Comparison of ENCODE assay signal across 1 cellular context in the genomic region with DNA sequence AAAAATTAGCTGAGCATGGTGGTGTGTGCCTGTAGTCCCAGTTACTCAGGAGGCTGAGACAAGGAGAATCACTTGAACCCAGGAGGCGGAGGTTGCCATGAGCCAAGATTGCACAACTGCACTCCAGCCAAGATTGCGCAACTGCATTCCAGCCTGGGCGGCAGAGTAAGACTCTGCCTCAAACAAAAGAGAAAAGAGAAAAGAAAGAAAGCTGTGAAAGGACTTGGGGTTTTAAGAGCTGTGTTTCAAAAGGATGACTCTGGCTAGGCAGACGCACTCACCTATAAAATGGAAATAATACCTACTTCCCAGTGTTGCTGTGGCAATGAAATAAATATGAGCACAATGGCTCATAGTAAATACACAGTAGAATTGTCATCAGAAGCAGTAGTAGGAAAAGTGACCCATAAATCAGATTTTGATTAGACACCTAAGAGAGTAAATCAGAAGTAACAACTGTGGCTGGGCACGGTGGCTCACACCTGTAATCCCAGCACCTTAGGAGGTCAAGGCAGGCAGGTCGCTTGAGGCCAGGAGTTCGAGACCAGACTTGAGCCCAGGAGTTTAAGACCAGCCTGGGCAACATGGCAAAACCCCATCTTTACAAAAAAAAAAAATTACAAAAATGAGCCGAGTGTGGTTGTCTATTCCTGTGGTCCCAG.
TF ChIP-seq lines count a peak whose summit lies in the region.

No MANE protein-coding gene starts in this region.

TF ChIP-seq in K562, 482 proteins besides CTCF, POLR2A, EP300 and RAD21 (continued from another document and continues in another):
- TF ChIP-seq, protein P1, sequence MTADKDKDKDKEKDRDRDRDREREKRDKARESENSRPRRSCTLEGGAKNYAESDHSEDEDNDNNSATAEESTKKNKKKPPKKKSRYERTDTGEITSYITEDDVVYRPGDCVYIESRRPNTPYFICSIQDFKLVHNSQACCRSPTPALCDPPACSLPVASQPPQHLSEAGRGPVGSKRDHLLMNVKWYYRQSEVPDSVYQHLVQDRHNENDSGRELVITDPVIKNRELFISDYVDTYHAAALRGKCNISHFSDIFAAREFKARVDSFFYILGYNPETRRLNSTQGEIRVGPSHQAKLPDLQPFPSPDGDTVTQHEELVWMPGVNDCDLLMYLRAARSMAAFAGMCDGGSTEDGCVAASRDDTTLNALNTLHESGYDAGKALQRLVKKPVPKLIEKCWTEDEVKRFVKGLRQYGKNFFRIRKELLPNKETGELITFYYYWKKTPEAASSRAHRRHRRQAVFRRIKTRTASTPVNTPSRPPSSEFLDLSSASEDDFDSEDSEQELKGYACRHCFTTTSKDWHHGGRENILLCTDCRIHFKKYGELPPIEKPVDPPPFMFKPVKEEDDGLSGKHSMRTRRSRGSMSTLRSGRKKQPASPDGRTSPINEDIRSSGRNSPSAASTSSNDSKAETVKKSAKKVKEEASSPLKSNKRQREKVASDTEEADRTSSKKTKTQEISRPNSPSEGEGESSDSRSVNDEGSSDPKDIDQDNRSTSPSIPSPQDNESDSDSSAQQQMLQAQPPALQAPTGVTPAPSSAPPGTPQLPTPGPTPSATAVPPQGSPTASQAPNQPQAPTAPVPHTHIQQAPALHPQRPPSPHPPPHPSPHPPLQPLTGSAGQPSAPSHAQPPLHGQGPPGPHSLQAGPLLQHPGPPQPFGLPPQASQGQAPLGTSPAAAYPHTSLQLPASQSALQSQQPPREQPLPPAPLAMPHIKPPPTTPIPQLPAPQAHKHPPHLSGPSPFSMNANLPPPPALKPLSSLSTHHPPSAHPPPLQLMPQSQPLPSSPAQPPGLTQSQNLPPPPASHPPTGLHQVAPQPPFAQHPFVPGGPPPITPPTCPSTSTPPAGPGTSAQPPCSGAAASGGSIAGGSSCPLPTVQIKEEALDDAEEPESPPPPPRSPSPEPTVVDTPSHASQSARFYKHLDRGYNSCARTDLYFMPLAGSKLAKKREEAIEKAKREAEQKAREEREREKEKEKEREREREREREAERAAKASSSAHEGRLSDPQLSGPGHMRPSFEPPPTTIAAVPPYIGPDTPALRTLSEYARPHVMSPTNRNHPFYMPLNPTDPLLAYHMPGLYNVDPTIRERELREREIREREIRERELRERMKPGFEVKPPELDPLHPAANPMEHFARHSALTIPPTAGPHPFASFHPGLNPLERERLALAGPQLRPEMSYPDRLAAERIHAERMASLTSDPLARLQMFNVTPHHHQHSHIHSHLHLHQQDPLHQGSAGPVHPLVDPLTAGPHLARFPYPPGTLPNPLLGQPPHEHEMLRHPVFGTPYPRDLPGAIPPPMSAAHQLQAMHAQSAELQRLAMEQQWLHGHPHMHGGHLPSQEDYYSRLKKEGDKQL (CRISPR knock-in tag; IDR thresholded peaks at IDR 0.05; ENCODE audit: borderline replicate concordance), result no peak
- TF ChIP-seq HDAC3 (IDR thresholded peaks at IDR 0.05; ENCODE audit: borderline replicate concordance, partially characterized antibody), result no peak
- TF ChIP-seq NR1H2 (CRISPR knock-in tag; IDR thresholded peaks at IDR 0.05), result no peak
- TF ChIP-seq ARID1B (IDR thresholded peaks at IDR 0.05), result peak; percentile 65
- TF ChIP-seq, protein P2, sequence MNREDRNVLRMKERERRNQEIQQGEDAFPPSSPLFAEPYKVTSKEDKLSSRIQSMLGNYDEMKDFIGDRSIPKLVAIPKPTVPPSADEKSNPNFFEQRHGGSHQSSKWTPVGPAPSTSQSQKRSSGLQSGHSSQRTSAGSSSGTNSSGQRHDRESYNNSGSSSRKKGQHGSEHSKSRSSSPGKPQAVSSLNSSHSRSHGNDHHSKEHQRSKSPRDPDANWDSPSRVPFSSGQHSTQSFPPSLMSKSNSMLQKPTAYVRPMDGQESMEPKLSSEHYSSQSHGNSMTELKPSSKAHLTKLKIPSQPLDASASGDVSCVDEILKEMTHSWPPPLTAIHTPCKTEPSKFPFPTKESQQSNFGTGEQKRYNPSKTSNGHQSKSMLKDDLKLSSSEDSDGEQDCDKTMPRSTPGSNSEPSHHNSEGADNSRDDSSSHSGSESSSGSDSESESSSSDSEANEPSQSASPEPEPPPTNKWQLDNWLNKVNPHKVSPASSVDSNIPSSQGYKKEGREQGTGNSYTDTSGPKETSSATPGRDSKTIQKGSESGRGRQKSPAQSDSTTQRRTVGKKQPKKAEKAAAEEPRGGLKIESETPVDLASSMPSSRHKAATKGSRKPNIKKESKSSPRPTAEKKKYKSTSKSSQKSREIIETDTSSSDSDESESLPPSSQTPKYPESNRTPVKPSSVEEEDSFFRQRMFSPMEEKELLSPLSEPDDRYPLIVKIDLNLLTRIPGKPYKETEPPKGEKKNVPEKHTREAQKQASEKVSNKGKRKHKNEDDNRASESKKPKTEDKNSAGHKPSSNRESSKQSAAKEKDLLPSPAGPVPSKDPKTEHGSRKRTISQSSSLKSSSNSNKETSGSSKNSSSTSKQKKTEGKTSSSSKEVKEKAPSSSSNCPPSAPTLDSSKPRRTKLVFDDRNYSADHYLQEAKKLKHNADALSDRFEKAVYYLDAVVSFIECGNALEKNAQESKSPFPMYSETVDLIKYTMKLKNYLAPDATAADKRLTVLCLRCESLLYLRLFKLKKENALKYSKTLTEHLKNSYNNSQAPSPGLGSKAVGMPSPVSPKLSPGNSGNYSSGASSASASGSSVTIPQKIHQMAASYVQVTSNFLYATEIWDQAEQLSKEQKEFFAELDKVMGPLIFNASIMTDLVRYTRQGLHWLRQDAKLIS (CRISPR knock-in tag; IDR thresholded peaks at IDR 0.05), result no peak
- TF ChIP-seq, protein P3, sequence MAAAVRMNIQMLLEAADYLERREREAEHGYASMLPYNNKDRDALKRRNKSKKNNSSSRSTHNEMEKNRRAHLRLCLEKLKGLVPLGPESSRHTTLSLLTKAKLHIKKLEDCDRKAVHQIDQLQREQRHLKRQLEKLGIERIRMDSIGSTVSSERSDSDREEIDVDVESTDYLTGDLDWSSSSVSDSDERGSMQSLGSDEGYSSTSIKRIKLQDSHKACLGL (CRISPR knock-in tag; IDR thresholded peaks at IDR 0.05; ENCODE audit: borderline replicate concordance, poor library complexity, severe bottlenecking), result no peak
- no peak for TF ChIP-seq SP2 (IDR thresholded peaks at IDR 0.05; ENCODE audit: extremely low read depth, low read depth, low read length, poor library complexity, severe bottlenecking)
- TF ChIP-seq CREB1 (IDR thresholded peaks at IDR 0.05), result no peak
- TF ChIP-seq CREB1 (CRISPR knock-in tag; IDR thresholded peaks at IDR 0.05), result no peak
- TF ChIP-seq BMI1 (IDR thresholded peaks at IDR 0.05; ENCODE audit: low read length), result no peak
- TF ChIP-seq RFX1 (IDR thresholded peaks at IDR 0.05), result no peak; the same call in none of the 2 replicates
- TF ChIP-seq XRCC3 (IDR thresholded peaks at IDR 0.05), result no peak
- TF ChIP-seq HIVEP1 (CRISPR knock-in tag; IDR thresholded peaks at IDR 0.05), result no peak
- TF ChIP-seq ELF4 (CRISPR knock-in tag; IDR thresholded peaks at IDR 0.05), result no peak
- no peak for TF ChIP-seq CAMTA2 (CRISPR knock-in tag; conservative IDR thresholded peaks at IDR 0.05)
- no peak for TF ChIP-seq EWSR1 (IDR thresholded peaks at IDR 0.05; ENCODE audit: borderline replicate concordance, low read depth, partially characterized antibody)
- TF ChIP-seq COPS2 (conservative IDR thresholded peaks at IDR 0.05), result no peak
- TF ChIP-seq CHD1 (IDR thresholded peaks at IDR 0.05; ENCODE audit: low read length), result no peak
- TF ChIP-seq, protein P4, sequence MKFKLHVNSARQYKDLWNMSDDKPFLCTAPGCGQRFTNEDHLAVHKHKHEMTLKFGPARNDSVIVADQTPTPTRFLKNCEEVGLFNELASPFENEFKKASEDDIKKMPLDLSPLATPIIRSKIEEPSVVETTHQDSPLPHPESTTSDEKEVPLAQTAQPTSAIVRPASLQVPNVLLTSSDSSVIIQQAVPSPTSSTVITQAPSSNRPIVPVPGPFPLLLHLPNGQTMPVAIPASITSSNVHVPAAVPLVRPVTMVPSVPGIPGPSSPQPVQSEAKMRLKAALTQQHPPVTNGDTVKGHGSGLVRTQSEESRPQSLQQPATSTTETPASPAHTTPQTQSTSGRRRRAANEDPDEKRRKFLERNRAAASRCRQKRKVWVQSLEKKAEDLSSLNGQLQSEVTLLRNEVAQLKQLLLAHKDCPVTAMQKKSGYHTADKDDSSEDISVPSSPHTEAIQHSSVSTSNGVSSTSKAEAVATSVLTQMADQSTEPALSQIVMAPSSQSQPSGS (CRISPR knock-in tag; IDR thresholded peaks at IDR 0.05), result no peak
- TF ChIP-seq ZNF717 (CRISPR knock-in tag; IDR thresholded peaks at IDR 0.05), result no peak
- TF ChIP-seq, protein P5, sequence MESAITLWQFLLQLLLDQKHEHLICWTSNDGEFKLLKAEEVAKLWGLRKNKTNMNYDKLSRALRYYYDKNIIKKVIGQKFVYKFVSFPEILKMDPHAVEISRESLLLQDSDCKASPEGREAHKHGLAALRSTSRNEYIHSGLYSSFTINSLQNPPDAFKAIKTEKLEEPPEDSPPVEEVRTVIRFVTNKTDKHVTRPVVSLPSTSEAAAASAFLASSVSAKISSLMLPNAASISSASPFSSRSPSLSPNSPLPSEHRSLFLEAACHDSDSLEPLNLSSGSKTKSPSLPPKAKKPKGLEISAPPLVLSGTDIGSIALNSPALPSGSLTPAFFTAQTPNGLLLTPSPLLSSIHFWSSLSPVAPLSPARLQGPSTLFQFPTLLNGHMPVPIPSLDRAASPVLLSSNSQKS (CRISPR knock-in tag; IDR thresholded peaks at IDR 0.05), result no peak
- no peak for TF ChIP-seq RBM17 (IDR thresholded peaks at IDR 0.05; ENCODE audit: borderline replicate concordance, low read depth, low read length)
- peak; percentile 22; the same call in 1 of the 2 replicates for TF ChIP-seq NBN (IDR thresholded peaks at IDR 0.05; ENCODE audit: low read depth)
- TF ChIP-seq CBFA2T2 (conservative IDR thresholded peaks at IDR 0.05), result no peak
- TF ChIP-seq FOSL1 (tag; conservative IDR thresholded peaks at IDR 0.05), result no peak
- TF ChIP-seq, protein P6, sequence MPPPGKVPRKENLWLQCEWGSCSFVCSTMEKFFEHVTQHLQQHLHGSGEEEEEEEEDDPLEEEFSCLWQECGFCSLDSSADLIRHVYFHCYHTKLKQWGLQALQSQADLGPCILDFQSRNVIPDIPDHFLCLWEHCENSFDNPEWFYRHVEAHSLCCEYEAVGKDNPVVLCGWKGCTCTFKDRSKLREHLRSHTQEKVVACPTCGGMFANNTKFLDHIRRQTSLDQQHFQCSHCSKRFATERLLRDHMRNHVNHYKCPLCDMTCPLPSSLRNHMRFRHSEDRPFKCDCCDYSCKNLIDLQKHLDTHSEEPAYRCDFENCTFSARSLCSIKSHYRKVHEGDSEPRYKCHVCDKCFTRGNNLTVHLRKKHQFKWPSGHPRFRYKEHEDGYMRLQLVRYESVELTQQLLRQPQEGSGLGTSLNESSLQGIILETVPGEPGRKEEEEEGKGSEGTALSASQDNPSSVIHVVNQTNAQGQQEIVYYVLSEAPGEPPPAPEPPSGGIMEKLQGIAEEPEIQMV (tag; conservative IDR thresholded peaks at IDR 0.05; ENCODE audit: low read depth), result no peak
- TF ChIP-seq, protein P7, sequence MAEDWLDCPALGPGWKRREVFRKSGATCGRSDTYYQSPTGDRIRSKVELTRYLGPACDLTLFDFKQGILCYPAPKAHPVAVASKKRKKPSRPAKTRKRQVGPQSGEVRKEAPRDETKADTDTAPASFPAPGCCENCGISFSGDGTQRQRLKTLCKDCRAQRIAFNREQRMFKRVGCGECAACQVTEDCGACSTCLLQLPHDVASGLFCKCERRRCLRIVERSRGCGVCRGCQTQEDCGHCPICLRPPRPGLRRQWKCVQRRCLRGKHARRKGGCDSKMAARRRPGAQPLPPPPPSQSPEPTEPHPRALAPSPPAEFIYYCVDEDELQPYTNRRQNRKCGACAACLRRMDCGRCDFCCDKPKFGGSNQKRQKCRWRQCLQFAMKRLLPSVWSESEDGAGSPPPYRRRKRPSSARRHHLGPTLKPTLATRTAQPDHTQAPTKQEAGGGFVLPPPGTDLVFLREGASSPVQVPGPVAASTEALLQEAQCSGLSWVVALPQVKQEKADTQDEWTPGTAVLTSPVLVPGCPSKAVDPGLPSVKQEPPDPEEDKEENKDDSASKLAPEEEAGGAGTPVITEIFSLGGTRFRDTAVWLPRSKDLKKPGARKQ (CRISPR knock-in tag; IDR thresholded peaks at IDR 0.05), result no peak
- no peak for TF ChIP-seq ZNF583 (CRISPR knock-in tag; IDR thresholded peaks at IDR 0.05)
- no peak for TF ChIP-seq ZNF197 (CRISPR knock-in tag; IDR thresholded peaks at IDR 0.05; ENCODE audit: low read depth)
- TF ChIP-seq DACH1 (IDR thresholded peaks at IDR 0.05; ENCODE audit: partially characterized antibody), result peak; percentile 91
- TF ChIP-seq KLF16 (IDR thresholded peaks at IDR 0.05), result no peak
- TF ChIP-seq SMARCE1 (IDR thresholded peaks at IDR 0.05), result peak; percentile 39; the same call in 1 of the 2 replicates
- TF ChIP-seq HDAC8 (tag; IDR thresholded peaks at IDR 0.05), result no peak
- TF ChIP-seq, protein P8, sequence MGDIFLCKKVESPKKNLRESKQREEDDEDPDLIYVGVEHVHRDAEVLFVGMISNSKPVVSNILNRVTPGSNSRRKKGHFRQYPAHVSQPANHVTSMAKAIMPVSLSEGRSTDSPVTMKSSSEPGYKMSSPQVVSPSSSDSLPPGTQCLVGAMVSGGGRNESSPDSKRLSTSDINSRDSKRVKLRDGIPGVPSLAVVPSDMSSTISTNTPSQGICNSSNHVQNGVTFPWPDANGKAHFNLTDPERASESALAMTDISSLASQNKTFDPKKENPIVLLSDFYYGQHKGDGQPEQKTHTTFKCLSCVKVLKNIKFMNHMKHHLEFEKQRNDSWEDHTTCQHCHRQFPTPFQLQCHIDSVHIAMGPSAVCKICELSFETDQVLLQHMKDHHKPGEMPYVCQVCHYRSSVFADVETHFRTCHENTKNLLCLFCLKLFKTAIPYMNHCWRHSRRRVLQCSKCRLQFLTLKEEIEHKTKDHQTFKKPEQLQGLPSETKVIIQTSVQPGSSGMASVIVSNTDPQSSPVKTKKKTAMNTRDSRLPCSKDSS (IDR thresholded peaks at IDR 0.05; ENCODE audit: low read depth, partially characterized antibody), result no peak
- TF ChIP-seq, protein P9, sequence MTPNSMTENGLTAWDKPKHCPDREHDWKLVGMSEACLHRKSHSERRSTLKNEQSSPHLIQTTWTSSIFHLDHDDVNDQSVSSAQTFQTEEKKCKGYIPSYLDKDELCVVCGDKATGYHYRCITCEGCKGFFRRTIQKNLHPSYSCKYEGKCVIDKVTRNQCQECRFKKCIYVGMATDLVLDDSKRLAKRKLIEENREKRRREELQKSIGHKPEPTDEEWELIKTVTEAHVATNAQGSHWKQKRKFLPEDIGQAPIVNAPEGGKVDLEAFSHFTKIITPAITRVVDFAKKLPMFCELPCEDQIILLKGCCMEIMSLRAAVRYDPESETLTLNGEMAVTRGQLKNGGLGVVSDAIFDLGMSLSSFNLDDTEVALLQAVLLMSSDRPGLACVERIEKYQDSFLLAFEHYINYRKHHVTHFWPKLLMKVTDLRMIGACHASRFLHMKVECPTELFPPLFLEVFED (CRISPR knock-in tag; conservative IDR thresholded peaks at IDR 0.05), result no peak
- no peak for TF ChIP-seq IFI16 (CRISPR knock-in tag; IDR thresholded peaks at IDR 0.05)
- TF ChIP-seq HNRNPH1 (optimal IDR thresholded peaks at IDR 0.05; ENCODE audit: low read depth, low read length), result no peak
- no peak for TF ChIP-seq TARDBP (IDR thresholded peaks at IDR 0.05)
- TF ChIP-seq SMAD4 (CRISPR knock-in tag; conservative IDR thresholded peaks at IDR 0.05), result peak; percentile 44; the same call in 1 of the 2 replicates
- peak; percentile 100 for TF ChIP-seq CEBPB (tag; IDR thresholded peaks at IDR 0.05)
- TF ChIP-seq STAG1 (CRISPR knock-in tag; IDR thresholded peaks at IDR 0.05; ENCODE audit: borderline replicate concordance), result no peak
